ENCODE assay signal across 8 cellular contexts in genomic region chr9:88835038-88835466, GRCh38.
A peak's percentile ranks its signal among the peaks of the same experiment; 100 is the strongest.
DNase-seq lines count a peak whose midpoint lies in the region; ATAC-seq and TF ChIP-seq lines count a peak whose summit lies in the region.

No MANE protein-coding gene starts in this region.

- H3K27me3 Mint-ChIP-seq in activated T-helper 2 cell treated with anti-CD3 and anti-CD28 coated beads, Interferon-gamma antibody, Interleukin-2, Interleukin-4, amounts not matched to agents 10 μg/mL and 5 μg/mL and 100 μg/mL, durations not matched to agents 14 hours and 24 hours and 36 hours (ENCODE audit: low read depth) = peaks cover 69% of the 10 kb centered on the region

- H3K4me1 Mint-ChIP-seq in activated T-helper 2 cell treated with anti-CD3 and anti-CD28 coated beads, Interferon-gamma antibody, Interleukin-2, Interleukin-4, amounts not matched to agents 10 μg/mL and 5 μg/mL and 100 μg/mL, durations not matched to agents 14 hours and 24 hours and 36 hours (ENCODE audit: low read depth) = peaks cover 19% of the 10 kb centered on the region

- H3K4me3 ChIP-seq in fibroblast of the aortic adventitia (ENCODE audit: low read depth, low read length) = no peak overlapping the region
- no peak overlapping the region for H3K4me3 ChIP-seq in coronary artery

- H3K4me3 Mint-ChIP-seq in activated T-helper 2 cell treated with anti-CD3 and anti-CD28 coated beads, Interferon-gamma antibody, Interleukin-2, Interleukin-4, amounts not matched to agents 10 μg/mL and 5 μg/mL and 100 μg/mL, durations not matched to agents 14 hours and 24 hours and 36 hours (ENCODE audit: low read depth) = no peak overlapping the region

- DNase-seq in GDM1 (lab: John Stamatoyannopoulos, UW) (peak; percentile 26), H4 (ENCODE audit: low spot score) (peak; percentile 80), NCI-H226 (peak; percentile 72), fibroblast of the aortic adventitia (ENCODE audit: low read depth) (peak; percentile 90), coronary artery (ENCODE audit: low spot score) (no peak), caudate nucleus (lab: John Stamatoyannopoulos, UW) (no peak)
- no peak for DNase-seq in activated T-helper 2 cell treated with anti-CD3 and anti-CD28 coated beads, Interferon-gamma antibody, Interleukin-2, Interleukin-4, amounts not matched to agents 10 μg/mL and 5 μg/mL and 100 μg/mL, durations not matched to agents 14 hours and 24 hours and 36 hours (ENCODE audit: low spot score)

- ATAC-seq in GM18873 (IDR thresholded peaks at IDR 0.05; ENCODE audit: low FRiP score, unreplicated experiment) = no peak

- no peak overlapping the region for H3K27ac Mint-ChIP-seq in activated T-helper 2 cell treated with anti-CD3 and anti-CD28 coated beads, Interferon-gamma antibody, Interleukin-2, Interleukin-4, amounts not matched to agents 10 μg/mL and 5 μg/mL and 100 μg/mL, durations not matched to agents 14 hours and 24 hours and 36 hours

- H3K36me3 Mint-ChIP-seq in activated T-helper 2 cell treated with anti-CD3 and anti-CD28 coated beads, Interferon-gamma antibody, Interleukin-2, Interleukin-4, amounts not matched to agents 10 μg/mL and 5 μg/mL and 100 μg/mL, durations not matched to agents 14 hours and 24 hours and 36 hours (ENCODE audit: low read depth) = no peaks in the 10 kb centered on the region

- intact Hi-C loops in activated T-helper 2 cell treated with anti-CD3 and anti-CD28 coated beads, Interferon-gamma antibody, Interleukin-2, Interleukin-4, amounts not matched to agents 10 μg/mL and 5 μg/mL and 100 μg/mL, durations not matched to agents 14 hours and 24 hours and 36 hours (cut with micrococcal nuclease) = loop anchor here (5.0 to 10.0 kb wide), 4 partner anchors 120 to 830 kb away; no protein-coding TSS in a partner anchor

- no peaks in the 10 kb centered on the region for H3K9me3 Mint-ChIP-seq in activated T-helper 2 cell treated with anti-CD3 and anti-CD28 coated beads, Interferon-gamma antibody, Interleukin-2, Interleukin-4, amounts not matched to agents 10 μg/mL and 5 μg/mL and 100 μg/mL, durations not matched to agents 14 hours and 24 hours and 36 hours

- TF ChIP-seq CTCF in fibroblast of the aortic adventitia (IDR thresholded peaks at IDR 0.05; ENCODE audit: insufficient read depth, low read length) (no peak), coronary artery (IDR thresholded peaks at IDR 0.05) (no peak)

- no peak overlapping the region for H3K27ac ChIP-seq in coronary artery
- no peak overlapping the region for H3K27ac ChIP-seq in caudate nucleus (ENCODE audit: low read depth, low read length)

Comparison
In these comparisons a context has a peak if more than half of its experiments do, and no peak if none do; other contexts are left out.
1. DNase-seq: peak in GDM1 (single experiment), H4 (single experiment), NCI-H226 (single experiment) and fibroblast of the aortic adventitia (single experiment); none in coronary artery (single experiment), caudate nucleus (0 of 61) and activated T-helper 2 cell treated with anti-CD3 and anti-CD28 coated beads, Interferon-gamma antibody, Interleukin-2, Interleukin-4, amounts not matched to agents 10 μg/mL and 5 μg/mL and 100 μg/mL, durations not matched to agents 14 hours and 24 hours and 36 hours (single experiment).